In the genomic region with DNA sequence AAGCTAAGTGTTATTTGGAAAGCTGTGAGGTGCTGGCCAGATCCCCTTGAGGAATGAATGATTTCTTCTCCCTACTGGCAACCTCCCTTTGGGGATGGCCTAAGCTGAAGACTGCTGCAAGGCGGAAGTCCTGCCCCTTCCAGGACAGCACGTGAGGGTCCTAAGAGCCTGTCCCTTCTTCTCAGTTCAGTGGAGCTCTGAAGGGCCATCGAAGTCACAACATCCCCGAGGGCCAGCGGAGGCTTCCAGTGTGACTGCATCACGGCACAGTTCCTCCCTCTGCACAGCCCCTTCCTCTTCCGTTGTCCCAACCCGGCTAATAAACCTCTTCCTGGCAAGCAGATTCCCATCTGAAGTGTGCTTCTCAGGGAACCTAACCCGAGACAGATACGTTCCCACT, we compare ENCODE assay signal across 14 cellular contexts. TPM values are rescaled to one million over a fixed set of nuclear protein-coding genes. Genes with fewer than 3 reads are reported as not detected.
DNase-seq lines count a peak whose midpoint lies in the region; ATAC-seq and TF ChIP-seq lines count a peak whose summit lies in the region.
"Had no signal": no experiment of that assay in that cellular context is flagged by ENCODE, and none has a peak within 500 bp of the region (broad histone marks: within the 10 kb centered on the region; RNA-seq: fewer than 3 reads in every experiment).

No MANE protein-coding gene starts in this region.

- DNase-seq in H9: no peak
- DNase-seq in endodermal cell: no peak
- peak; percentile 64 to 77 for DNase-seq in thyroid gland
- DNase-seq in NCI-H1930 (lab: John Stamatoyannopoulos, UW): no peak
- DNase-seq: C1 segment of cervical spinal cord; Calu3; CD4-positive, alpha-beta T cell; DMS 273 treated with DMSO at 0.1 percent for 48 hours had no signal

- peak overlapping the region; percentile 22; the same call in 1 of the 2 replicates for H3K14ac ChIP-seq in H9 (ENCODE audit: insufficient read depth, low read length)

- H3K23ac ChIP-seq in H9 (ENCODE audit: insufficient read length, low read depth, low read length): no peak overlapping the region

- no peaks in the 10 kb centered on the region for H3K23me2 ChIP-seq in H9 (ENCODE audit: insufficient read length, low read depth, low read length, poor library complexity, severe bottlenecking)

- H4K8ac ChIP-seq in H9 (replicated peaks; ENCODE audit: insufficient read length, low read depth, low read length): no peak overlapping the region

- no peak overlapping the region for H2BK120ac ChIP-seq in H9 (ENCODE audit: low read depth, low read length, poor library complexity, severe bottlenecking)

- no peak overlapping the region for H3K9ac ChIP-seq in H9 (ENCODE audit: extremely low read depth, insufficient read length, low read length)
- H3K9ac ChIP-seq in endodermal cell (ENCODE audit: extremely low read depth, low read length, poor library complexity, severe bottlenecking): no peak overlapping the region

- H3K18ac ChIP-seq in H9 (ENCODE audit: insufficient read length, low read depth, low read length): no peak overlapping the region

- no peak overlapping the region for H4K91ac ChIP-seq in H9 (ENCODE audit: insufficient read length, low read depth, low read length)

- H3K79me1 ChIP-seq in H9 (ENCODE audit: insufficient read depth, low read depth, low read length, poor library complexity, severe bottlenecking): no peaks in the 10 kb centered on the region

- TF ChIP-seq POLR2A in thyroid gland (IDR thresholded peaks at IDR 0.05): peak in 1 of 2 donors; percentile 9

- H3K4me1 ChIP-seq in H9 (ENCODE audit: insufficient read depth, low read length) (no peaks in the 10 kb centered on the region), endodermal cell (ENCODE audit: control insufficient read depth, insufficient read depth, low read length) (peaks cover 18% of the 10 kb centered on the region), thyroid gland (peaks cover 10 to 13% of the 10 kb centered on the region in 2 donors)

- H3K27me3 Mint-ChIP-seq in H9 (ENCODE audit: low read depth) (no peaks in the 10 kb centered on the region), endodermal cell (ENCODE audit: insufficient read depth) (no peaks in the 10 kb centered on the region), nephron (ENCODE audit: low read depth) (no peaks in the 10 kb centered on the region)
- H3K27me3 Mint-ChIP-seq: B cell; CD4-positive, alpha-beta T cell; IgD-negative memory B cell had no signal

- H3K4ac ChIP-seq in H9 (ENCODE audit: low read depth, low read length): no peak overlapping the region

- peak overlapping the region in 1 of 3 experiments; percentile 47; a peak in 2 of 7 replicates for H3K27ac Mint-ChIP-seq in H9
- peak overlapping the region; percentile 16 for H3K27ac Mint-ChIP-seq in endodermal cell
- H3K27ac Mint-ChIP-seq in nephron: peak overlapping the region; percentile 57 to 79 (median 79)
- H3K27ac Mint-ChIP-seq: B cell; CD4-positive, alpha-beta T cell; IgD-negative memory B cell had no signal

- H3K4me3 ChIP-seq in endodermal cell (ENCODE audit: low read length) (no peak overlapping the region), thyroid gland (replicated peaks in 1 of 3) (no peak overlapping the region)

- H3K27ac ChIP-seq in H9 (ENCODE audit: insufficient read length, low read depth, low read length): no peak overlapping the region
- H3K27ac ChIP-seq in endodermal cell (ENCODE audit: low read depth, low read length): no peak overlapping the region
- H3K27ac ChIP-seq in thyroid gland: peak overlapping the region; percentile 0 to 26 (median 24)

- H3K9me3 Mint-ChIP-seq in H9: no peaks in the 10 kb centered on the region
- H3K9me3 Mint-ChIP-seq in endodermal cell: no peaks in the 10 kb centered on the region
- H3K9me3 Mint-ChIP-seq in nephron: no peaks in the 10 kb centered on the region
- H3K9me3 Mint-ChIP-seq: CD4-positive, alpha-beta T cell; IgD-negative memory B cell had no signal

- no peak overlapping the region for H4K5ac ChIP-seq in H9 (ENCODE audit: insufficient read length, low read depth, low read length)

- H4K20me1 ChIP-seq in H9 (ENCODE audit: control insufficient read depth, insufficient read depth, insufficient read length): no peaks in the 10 kb centered on the region

- H2BK15ac ChIP-seq in H9 (ENCODE audit: low read depth, low read length): no peak overlapping the region

- peaks cover 45% of the 10 kb centered on the region for H3K36me3 ChIP-seq in endodermal cell (ENCODE audit: control insufficient read depth, insufficient read depth, low read length)
- no peaks in the 10 kb centered on the region for H3K36me3 ChIP-seq in thyroid gland

- H3K9me3 ChIP-seq in H9 (ENCODE audit: control insufficient read depth, low read depth, low read length): no peaks in the 10 kb centered on the region
- no peaks in the 10 kb centered on the region for H3K9me3 ChIP-seq in endodermal cell (ENCODE audit: control insufficient read depth, low read length)
- H3K9me3 ChIP-seq in thyroid gland: no peaks in the 10 kb centered on the region

- no peak overlapping the region for H3K4me3 Mint-ChIP-seq in H9
- no peak overlapping the region for H3K4me3 Mint-ChIP-seq in endodermal cell
- H3K4me3 Mint-ChIP-seq in nephron: no peak overlapping the region
- H3K4me3 Mint-ChIP-seq: B cell; CD4-positive, alpha-beta T cell; IgD-negative memory B cell had no signal

- H3K4me1 Mint-ChIP-seq in H9: no peaks in the 10 kb centered on the region
- peaks cover 21% of the 10 kb centered on the region for H3K4me1 Mint-ChIP-seq in endodermal cell
- H3K4me1 Mint-ChIP-seq in nephron: no peaks in the 10 kb centered on the region
- H3K4me1 Mint-ChIP-seq: B cell, IgD-negative memory B cell had no signal

- no peaks in the 10 kb centered on the region for H3K27me3 ChIP-seq in H9 (ENCODE audit: insufficient read depth, low read length)
- no peaks in the 10 kb centered on the region for H3K27me3 ChIP-seq in endodermal cell (ENCODE audit: control insufficient read depth, insufficient read depth, low read length, poor library complexity, severe bottlenecking)
- no peaks in the 10 kb centered on the region for H3K27me3 ChIP-seq in thyroid gland

- H2AK5ac ChIP-seq in H9 (ENCODE audit: insufficient read length, low read length): no peak overlapping the region

- no peak overlapping the region for H3K56ac ChIP-seq in H9 (ENCODE audit: insufficient read length, low read depth, low read length)

- no peak overlapping the region for H2BK12ac ChIP-seq in H9 (ENCODE audit: insufficient read length, low read depth, low read length)

- ATAC-seq in HG03135 (IDR thresholded peaks at IDR 0.05; ENCODE audit: unreplicated experiment) (no peak), HG03196 (IDR thresholded peaks at IDR 0.05; ENCODE audit: unreplicated experiment) (no peak)
- ATAC-seq: HCT116 had no signal

- no peak overlapping the region for H2AFZ ChIP-seq in H9 (ENCODE audit: low read length)

- H3K36me3 Mint-ChIP-seq in H9 (ENCODE audit: insufficient read depth in 1 of 3, low read depth in 3 of 3) (peaks cover 0 to 15% (median 6%) of the 10 kb centered on the region in 3 experiments; a peak in 5 of 7 replicates), endodermal cell (ENCODE audit: low read depth) (peaks cover 25% of the 10 kb centered on the region), nephron (ENCODE audit: low read depth) (peaks cover 11% of the 10 kb centered on the region)

- intact Hi-C loops in thyroid gland (cut with DNase I): no loop called here

- no peak overlapping the region for H2BK20ac ChIP-seq in H9 (ENCODE audit: low read depth, low read length, poor library complexity, severe bottlenecking)

- H2BK5ac ChIP-seq in H9 (ENCODE audit: insufficient read length, low read length): no peak overlapping the region

- no peak overlapping the region for H3T11ph ChIP-seq in H9 (ENCODE audit: low read length)

- no CpG with 5 or more reads among the region's 10 CpGs for WGBS in H9 (ENCODE audit: extremely low coverage, insufficient read length, low lambda C conversion rate)
- WGBS in endodermal cell (ENCODE audit: insufficient coverage in 1 of 2, insufficient read length in 1 of 2), 2 experiments: 95 to 98% methylated on average over 7 to 10 of the region's 10 CpGs
- 49 to 63% methylated on average over 6 to 10 of the region's 10 CpGs for WGBS in thyroid gland, 2 donors

- H3K4me2 ChIP-seq in H9 (ENCODE audit: insufficient read depth, insufficient read length, low read length): no peak overlapping the region

- TF ChIP-seq CTCF in H9 (conservative IDR thresholded peaks at IDR 0.05): no peak
- no peak for TF ChIP-seq CTCF in endodermal cell (conservative IDR thresholded peaks at IDR 0.05)
- no peak for TF ChIP-seq CTCF in nephron (IDR thresholded peaks at IDR 0.05; ENCODE audit: unreplicated experiment in 3 of 3)
- no peak for TF ChIP-seq CTCF in thyroid gland (IDR thresholded peaks at IDR 0.05)

- H3K79me2 ChIP-seq in H9 (ENCODE audit: insufficient read depth, low read length): no peaks in the 10 kb centered on the region

RNA-seq across cellular contexts. Expression of a gene that starts 43.7 kb away (rescaled TPM):
- total RNA-seq in H9 (2021): 0.83 and 0.90 TPM in 2 replicates
- total RNA-seq in endodermal cell: 1 to 10 TPM; 1.1 to 2.5 TPM
- polyA plus RNA-seq in endodermal cell (2013, experiment 1 of 2): 1.4 TPM
- 2.0 TPM for polyA plus RNA-seq in endodermal cell (2013, experiment 2 of 2)
- 1 to 10 TPM; 1.1 to 3.1 (median 1.4) TPM for total RNA-seq in thyroid gland

Comparison
In these comparisons a context has a peak if more than half of its experiments do, and no peak if none do; other contexts are left out.
1. DNase-seq: peak in thyroid gland (2 of 2); none in H9 (single experiment), endodermal cell (single experiment) and NCI-H1930 (0 of 2).
2. H3K27ac ChIP-seq: peak in thyroid gland (3 of 3); none in H9 (single experiment) and endodermal cell (single experiment).